In genomic region chr17:56185905-56186783, GRCh38 we compare ENCODE assay signal across 17 cellular contexts. TPM values are rescaled to one million over a fixed set of nuclear protein-coding genes. Genes with fewer than 3 reads are reported as not detected.
DNase-seq lines count a peak whose midpoint lies in the region; ATAC-seq and TF ChIP-seq lines count a peak whose summit lies in the region.
"Had no signal": no experiment of that assay in that cellular context is flagged by ENCODE, and none has a peak within 500 bp of the region (broad histone marks: within the 10 kb centered on the region; RNA-seq: fewer than 3 reads in every experiment).

No MANE protein-coding gene starts in this region.

- no peak for ATAC-seq in HG02798 (IDR thresholded peaks at IDR 0.05; ENCODE audit: poor library complexity, unreplicated experiment)
- ATAC-seq: GM23338, Right ventricle myocardium inferior had no signal

- CTCF ChIA-PET in A673 (lab: Charles Lee), result no interaction called here

- POLR2A ChIA-PET in A673 (lab: Charles Lee; ENCODE audit: low non-redundant PET), result no interaction called here

- no peak overlapping the region for H3K4me3 ChIP-seq in adipocyte (ENCODE audit: low read length)
- no peak overlapping the region for H3K4me3 ChIP-seq in prostate gland
- no peak overlapping the region for H3K4me3 ChIP-seq in A673 (ENCODE audit: low read depth, low read length, poor library complexity, severe bottlenecking)
- H3K4me3 ChIP-seq: GM23338, upper lobe of left lung had no signal

- TF ChIP-seq CTCF in prostate gland (IDR thresholded peaks at IDR 0.05) (no peak), A673 (conservative IDR thresholded peaks at IDR 0.05; ENCODE audit: low read depth, low read length) (no peak)

- no peaks in the 10 kb centered on the region for H3K36me3 ChIP-seq in adipocyte (ENCODE audit: control insufficient read depth, insufficient read depth, low read length, severe bottlenecking)
- no peaks in the 10 kb centered on the region for H3K36me3 ChIP-seq in prostate gland
- H3K36me3 ChIP-seq in A673 (ENCODE audit: insufficient read depth, low read length, poor library complexity, severe bottlenecking), result no peaks in the 10 kb centered on the region
- H3K36me3 ChIP-seq: upper lobe of left lung had no signal

- H3K9me3 ChIP-seq in adipocyte (ENCODE audit: control insufficient read depth, low read length) (no peaks in the 10 kb centered on the region), prostate gland (no peaks in the 10 kb centered on the region), A673 (ENCODE audit: low read depth, low read length, poor library complexity, severe bottlenecking) (no peaks in the 10 kb centered on the region)
- H3K9me3 ChIP-seq: upper lobe of left lung had no signal

- BruUV-seq in A673 (replicated peaks; lab: Mats Ljungman, UMichigan), result no TSS peak

- H3K27me3 ChIP-seq in adipocyte (replicated peaks; ENCODE audit: control insufficient read depth, insufficient read depth, low read length) (no peaks in the 10 kb centered on the region), prostate gland (replicated peaks; ENCODE audit: insufficient read depth) (no peaks in the 10 kb centered on the region), A673 (replicated peaks; ENCODE audit: insufficient read depth, low read depth, low read length, poor library complexity) (no peaks in the 10 kb centered on the region)
- H3K27me3 ChIP-seq: upper lobe of left lung had no signal

- DNase-seq in A172 (ENCODE audit: low spot score), result peak; percentile 57
- DNase-seq in HS-5 (ENCODE audit: low read depth), result peak; percentile 92
- DNase-seq in adipocyte (ENCODE audit: low read depth), result peak; percentile 81
- DNase-seq in glomerular endothelial cell (ENCODE audit: extremely low read depth, low read depth, low spot score), result peak; percentile 72
- DNase-seq in prostate gland (ENCODE audit: low spot score), result no peak
- DNase-seq in A673 (ENCODE audit: low spot score), result no peak
- DNase-seq in cerebellar nuclear complex (lab: John Stamatoyannopoulos, UW), result no peak
- DNase-seq: activated CD4-positive, CD25-positive, alpha-beta regulatory T cell; activated T-cell treated with anti-CD3 and anti-CD28 coated beads for 4 hours; effector memory CD4-positive, alpha-beta T cell; NCI-H1436 treated with DMSO at 0.1 percent for 48 hours; NCI-H526 treated with DMSO at 0.1 percent for 48 hours; stimulated activated CD4-positive, alpha-beta T cell treated with anti-CD3 and anti-CD28 coated beads, Interleukin-12 subunit alpha, Interleukin-12 subunit beta, amount 100 ng/mL, for 4 hours; upper lobe of left lung had no signal

- intact Hi-C loops in prostate gland (cut with DNase I), result no loop called here
- intact Hi-C loops in A673 (cut with micrococcal nuclease; ENCODE audit: unreplicated experiment), result no loop called here

- H3K4me1 ChIP-seq in adipocyte (ENCODE audit: control insufficient read depth, insufficient read depth, low read length) (peaks cover 32% of the 10 kb centered on the region), prostate gland (replicated peaks) (no peaks in the 10 kb centered on the region), A673 (ENCODE audit: insufficient read depth, low read length, poor library complexity, severe bottlenecking) (no peaks in the 10 kb centered on the region)
- H3K4me1 ChIP-seq: upper lobe of left lung had no signal

- H3K27ac ChIP-seq in prostate gland (no peak overlapping the region), A673 (ENCODE audit: low read depth, low read length, poor library complexity, severe bottlenecking) (no peak overlapping the region)
- H3K27ac ChIP-seq: upper lobe of left lung had no signal

- 45% methylated on average over 10 of the region's 10 CpGs for WGBS in prostate gland

- H3K9ac ChIP-seq in adipocyte (ENCODE audit: low read length), result peak overlapping the region; percentile 48

- TF ChIP-seq POLR2A in prostate gland (IDR thresholded peaks at IDR 0.05), result no peak

RNA-seq across cellular contexts. Expression of gene ANKFN1, which starts 32.9 kb away (rescaled TPM):
- total RNA-seq in A172 (2014; rRNA removed; shearing (Covaris generic)), result 0.67 TPM in 1 of 2 replicates, not detected in the other
- total RNA-seq in glomerular endothelial cell (not detected in 2 replicates), prostate gland (1 to 10 TPM; 3.0 to 7.3 TPM), A673 (2021) (not detected in 2 replicates)
- total RNA-seq: GM23338, Right ventricle myocardium inferior had no signal

Comparison
In these comparisons a context has a peak if more than half of its experiments do, and no peak if none do; other contexts are left out.
1. DNase-seq: peak in A172 (single experiment), HS-5 (single experiment), adipocyte (single experiment) and glomerular endothelial cell (single experiment); none in prostate gland (single experiment), A673 (single experiment) and cerebellar nuclear complex (0 of 2).